ENCODE assay signal across 19 cellular contexts in the genomic region with DNA sequence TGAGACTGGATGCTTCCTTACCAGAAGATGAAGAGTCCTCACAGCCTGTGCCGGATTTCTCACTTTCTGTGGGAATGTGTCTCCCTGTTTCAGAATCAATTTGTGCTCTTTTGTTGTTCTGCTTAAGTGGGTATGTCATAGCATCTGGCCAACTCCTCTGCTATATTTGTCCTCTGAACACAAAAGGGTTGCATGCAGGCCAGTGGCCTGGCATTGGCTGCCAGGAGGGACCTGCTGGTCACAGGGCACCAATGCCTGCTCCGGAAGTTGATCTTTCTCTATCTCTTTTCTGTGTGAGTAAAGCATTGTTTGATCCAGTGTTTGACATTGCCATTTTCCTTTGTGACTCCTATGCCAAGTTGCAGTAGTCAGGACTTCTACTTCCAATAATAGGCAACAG. TPM values are rescaled to one million over a fixed set of nuclear protein-coding genes. Genes with fewer than 3 reads are reported as not detected.
A peak's percentile ranks its signal among the peaks of the same experiment; 100 is the strongest.
DNase-seq lines count a peak whose midpoint lies in the region; ATAC-seq and TF ChIP-seq lines count a peak whose summit lies in the region.
"Had no signal": no experiment of that assay in that cellular context is flagged by ENCODE, and none has a peak within 500 bp of the region (broad histone marks: within the 10 kb centered on the region; RNA-seq: fewer than 3 reads in every experiment).

No MANE protein-coding gene starts in this region.

- ATAC-seq in naive thymus-derived CD8-positive, alpha-beta T cell = no peak

- TF ChIP-seq CTCF in LNCaP clone FGC (IDR thresholded peaks at IDR 0.05; ENCODE audit: control insufficient read depth, extremely low read depth, insufficient read depth) (no peak), endodermal cell (conservative IDR thresholded peaks at IDR 0.05) (no peak), A673 (conservative IDR thresholded peaks at IDR 0.05; ENCODE audit: low read depth, low read length) (no peak)

- H3K27ac Mint-ChIP-seq in T-helper 2 cell treated with Interferon-gamma antibody and Interleukin-4, amounts not matched to agents 5 μg/mL and 100 μg/mL, for 36 hours = peak overlapping the region; percentile 60
- H3K27ac Mint-ChIP-seq in endodermal cell = peak overlapping the region; percentile 42
- peak overlapping the region in 6 of 10 donors; percentile 2 to 69 (median 52) for H3K27ac Mint-ChIP-seq in naive thymus-derived CD8-positive, alpha-beta T cell

- H3K9me3 ChIP-seq in endodermal cell (ENCODE audit: control insufficient read depth, low read length) (no peaks in the 10 kb centered on the region), A673 (ENCODE audit: low read depth, low read length, poor library complexity, severe bottlenecking) (no peaks in the 10 kb centered on the region)

- H3K27me3 ChIP-seq in endodermal cell (ENCODE audit: control insufficient read depth, insufficient read depth, low read length, poor library complexity, severe bottlenecking) = no peaks in the 10 kb centered on the region
- H3K27me3 ChIP-seq in A673 (replicated peaks; ENCODE audit: insufficient read depth, low read depth, low read length, poor library complexity) = no peaks in the 10 kb centered on the region
- H3K27me3 ChIP-seq: hepatocyte had no signal

- CTCF ChIA-PET in A673 (lab: Charles Lee) = no interaction called here

- peaks cover 29% of the 10 kb centered on the region for H3K36me3 Mint-ChIP-seq in T-helper 2 cell treated with Interferon-gamma antibody and Interleukin-4, amounts not matched to agents 5 μg/mL and 100 μg/mL, for 36 hours (ENCODE audit: low read depth)
- H3K36me3 Mint-ChIP-seq in endodermal cell (ENCODE audit: low read depth) = peaks cover 20% of the 10 kb centered on the region
- H3K36me3 Mint-ChIP-seq in naive thymus-derived CD8-positive, alpha-beta T cell = peaks cover 0 to 8% (median 4%) of the 10 kb centered on the region in 3 donors

- no peak overlapping the region for H3K9ac ChIP-seq in endodermal cell (ENCODE audit: extremely low read depth, low read length, poor library complexity, severe bottlenecking)
- H3K9ac ChIP-seq: GM23248 had no signal

- 90 to 94% methylated on average over 2 of the region's 2 CpGs for WGBS in endodermal cell (ENCODE audit: insufficient coverage in 1 of 2, insufficient read length in 1 of 2), 2 experiments

- BruUV-seq in A673 (replicated peaks; lab: Mats Ljungman, UMichigan) = no TSS peak

- H3K27me3 Mint-ChIP-seq in T-helper 2 cell treated with Interferon-gamma antibody and Interleukin-4, amounts not matched to agents 5 μg/mL and 100 μg/mL, for 36 hours (ENCODE audit: low read depth) = no peaks in the 10 kb centered on the region
- H3K27me3 Mint-ChIP-seq in endodermal cell (ENCODE audit: insufficient read depth) = no peaks in the 10 kb centered on the region
- H3K27me3 Mint-ChIP-seq in naive thymus-derived CD8-positive, alpha-beta T cell = no peaks in the 10 kb centered on the region
- H3K27me3 Mint-ChIP-seq: type B pancreatic cell had no signal

- no peaks in the 10 kb centered on the region for H3K9me3 Mint-ChIP-seq in T-helper 2 cell treated with Interferon-gamma antibody and Interleukin-4, amounts not matched to agents 5 μg/mL and 100 μg/mL, for 36 hours
- H3K9me3 Mint-ChIP-seq in endodermal cell = no peaks in the 10 kb centered on the region
- H3K9me3 Mint-ChIP-seq in naive thymus-derived CD8-positive, alpha-beta T cell = no peaks in the 10 kb centered on the region

- POLR2A ChIA-PET in naive thymus-derived CD8-positive, alpha-beta T cell (lab: Charles Lee) = no interaction called here
- POLR2A ChIA-PET in A673 (lab: Charles Lee; ENCODE audit: low non-redundant PET) = no interaction called here

- H3K4me3 Mint-ChIP-seq in T-helper 2 cell treated with Interferon-gamma antibody and Interleukin-4, amounts not matched to agents 5 μg/mL and 100 μg/mL, for 36 hours = peak overlapping the region; percentile 7
- H3K4me3 Mint-ChIP-seq in endodermal cell = no peak overlapping the region
- peak overlapping the region in 1 of 10 donors; percentile 15 for H3K4me3 Mint-ChIP-seq in naive thymus-derived CD8-positive, alpha-beta T cell
- H3K4me3 Mint-ChIP-seq: neural crest cell, type B pancreatic cell had no signal

- H3K4me3 ChIP-seq in LNCaP clone FGC (ENCODE audit: low read depth, low read length) = no peak overlapping the region
- H3K4me3 ChIP-seq in endodermal cell (ENCODE audit: low read length) = no peak overlapping the region
- H3K4me3 ChIP-seq in A673 (ENCODE audit: low read depth, low read length, poor library complexity, severe bottlenecking) = no peak overlapping the region
- H3K4me3 ChIP-seq: GM23248, hepatocyte had no signal

- no peak for DNase-seq in T-helper 2 cell treated with Interferon-gamma antibody and Interleukin-4, amounts not matched to agents 5 μg/mL and 100 μg/mL, for 36 hours (ENCODE audit: low spot score)
- DNase-seq in T-helper 2 cell (no peak), LNCaP clone FGC (ENCODE audit: low read depth) (peak; percentile 41), endodermal cell (no peak), NCI-H526 (lab: John Stamatoyannopoulos, UW) (no peak), cortex of kidney (lab: John Stamatoyannopoulos, UW) (no peak), A673 (ENCODE audit: low spot score) (no peak)
- DNase-seq in naive thymus-derived CD8-positive, alpha-beta T cell = no peak
- DNase-seq: activated gamma-delta T cell treated with Interleukin-2 at 50 U/mL for 16 hours; DMS79; GM23248; mesenchymal stem cell; NCI-H1417; NCI-H2227 treated with DMSO at 0.1 percent for 48 hours; NK-92 treated with Interleukin-12 subunit alpha and Interleukin-12 subunit beta, amount 100 ng/mL, for 24 hours; SW 1271 had no signal

- no peak overlapping the region for H3K27ac ChIP-seq in endodermal cell (ENCODE audit: low read depth, low read length)
- no peak overlapping the region for H3K27ac ChIP-seq in A673 (ENCODE audit: low read depth, low read length, poor library complexity, severe bottlenecking)
- H3K27ac ChIP-seq: GM23248, hepatocyte had no signal

- no peaks in the 10 kb centered on the region for H3K4me1 ChIP-seq in endodermal cell (ENCODE audit: control insufficient read depth, insufficient read depth, low read length)
- peaks cover 7% of the 10 kb centered on the region for H3K4me1 ChIP-seq in A673 (ENCODE audit: insufficient read depth, low read length, poor library complexity, severe bottlenecking)

- H3K36me3 ChIP-seq in endodermal cell (ENCODE audit: control insufficient read depth, insufficient read depth, low read length) (peaks cover 14% of the 10 kb centered on the region), A673 (ENCODE audit: insufficient read depth, low read length, poor library complexity, severe bottlenecking) (no peaks in the 10 kb centered on the region)

- peaks cover 73% of the 10 kb centered on the region for H3K4me1 Mint-ChIP-seq in T-helper 2 cell treated with Interferon-gamma antibody and Interleukin-4, amounts not matched to agents 5 μg/mL and 100 μg/mL, for 36 hours (ENCODE audit: low read depth)
- H3K4me1 Mint-ChIP-seq in endodermal cell = peaks cover 18% of the 10 kb centered on the region
- peaks cover 38 to 83% (median 74%) of the 10 kb centered on the region in 4 donors for H3K4me1 Mint-ChIP-seq in naive thymus-derived CD8-positive, alpha-beta T cell

- intact Hi-C loops in A673 (cut with micrococcal nuclease; ENCODE audit: unreplicated experiment) = no loop called here

RNA-seq across cellular contexts. Expression of a gene that starts 47.8 kb away (rescaled TPM):
- 10 to 100 TPM; 42.5 to 77.0 TPM for total RNA-seq in endodermal cell
- polyA plus RNA-seq in endodermal cell (2013, experiment 1 of 2) = 45.4 TPM
- 43.3 TPM for polyA plus RNA-seq in endodermal cell (2013, experiment 2 of 2)
- 10 to 100 TPM; 23.0 to 23.5 TPM for total RNA-seq in naive thymus-derived CD8-positive, alpha-beta T cell
- 10 to 100 TPM in 2 of 3 donors, 1 to 10 TPM in 1; 7.6 to 11.8 (median 10.1) TPM for polyA plus RNA-seq in naive thymus-derived CD8-positive, alpha-beta T cell
- 29.4 and 34.1 TPM in 2 replicates for total RNA-seq in A673 (2021)
